In genomic region chr19:46824887-46825730, GRCh38 we compare ENCODE assay signal across 2 cellular contexts.
TF ChIP-seq lines count a peak whose summit lies in the region.

No MANE protein-coding gene starts in this region.

TF ChIP-seq in IMR-90, 13 proteins besides CTCF, POLR2A, EP300 and RAD21:
- TF ChIP-seq, protein P1, sequence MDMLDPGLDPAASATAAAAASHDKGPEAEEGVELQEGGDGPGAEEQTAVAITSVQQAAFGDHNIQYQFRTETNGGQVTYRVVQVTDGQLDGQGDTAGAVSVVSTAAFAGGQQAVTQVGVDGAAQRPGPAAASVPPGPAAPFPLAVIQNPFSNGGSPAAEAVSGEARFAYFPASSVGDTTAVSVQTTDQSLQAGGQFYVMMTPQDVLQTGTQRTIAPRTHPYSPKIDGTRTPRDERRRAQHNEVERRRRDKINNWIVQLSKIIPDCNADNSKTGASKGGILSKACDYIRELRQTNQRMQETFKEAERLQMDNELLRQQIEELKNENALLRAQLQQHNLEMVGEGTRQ (IDR thresholded peaks at IDR 0.05; ENCODE audit: low read depth, low read length): no peak
- 0 out of 2 replicates have a peak, but pooled peaks have one; percentile 4 for TF ChIP-seq CEBPB (IDR thresholded peaks at IDR 0.05; ENCODE audit: low read depth, low read length)
- no peak for TF ChIP-seq RCOR1 (IDR thresholded peaks at IDR 0.05; ENCODE audit: insufficient replicate concordance, low read length)
- no peak for TF ChIP-seq RFX5 (IDR thresholded peaks at IDR 0.05; ENCODE audit: low read depth, low read length)
TF ChIP-seq in IMR-90: peak in this region for 1.

TF ChIP-seq in HEK293T, 16 proteins besides CTCF, POLR2A, EP300 and RAD21:
- TF ChIP-seq ARNT (IDR thresholded peaks at IDR 0.05) (no peak), SP1 (IDR thresholded peaks at IDR 0.05) (no peak), HDGF (IDR thresholded peaks at IDR 0.05; ENCODE audit: borderline replicate concordance) (no peak), NFRKB (IDR thresholded peaks at IDR 0.05) (no peak), LEF1 (IDR thresholded peaks at IDR 0.05; ENCODE audit: borderline replicate concordance) (no peak), PKNOX1 (IDR thresholded peaks at IDR 0.05) (no peak), CTBP1 (IDR thresholded peaks at IDR 0.05; ENCODE audit: borderline replicate concordance) (no peak)
